Comparison of ENCODE assay signal across 9 cellular contexts in the genomic region with DNA sequence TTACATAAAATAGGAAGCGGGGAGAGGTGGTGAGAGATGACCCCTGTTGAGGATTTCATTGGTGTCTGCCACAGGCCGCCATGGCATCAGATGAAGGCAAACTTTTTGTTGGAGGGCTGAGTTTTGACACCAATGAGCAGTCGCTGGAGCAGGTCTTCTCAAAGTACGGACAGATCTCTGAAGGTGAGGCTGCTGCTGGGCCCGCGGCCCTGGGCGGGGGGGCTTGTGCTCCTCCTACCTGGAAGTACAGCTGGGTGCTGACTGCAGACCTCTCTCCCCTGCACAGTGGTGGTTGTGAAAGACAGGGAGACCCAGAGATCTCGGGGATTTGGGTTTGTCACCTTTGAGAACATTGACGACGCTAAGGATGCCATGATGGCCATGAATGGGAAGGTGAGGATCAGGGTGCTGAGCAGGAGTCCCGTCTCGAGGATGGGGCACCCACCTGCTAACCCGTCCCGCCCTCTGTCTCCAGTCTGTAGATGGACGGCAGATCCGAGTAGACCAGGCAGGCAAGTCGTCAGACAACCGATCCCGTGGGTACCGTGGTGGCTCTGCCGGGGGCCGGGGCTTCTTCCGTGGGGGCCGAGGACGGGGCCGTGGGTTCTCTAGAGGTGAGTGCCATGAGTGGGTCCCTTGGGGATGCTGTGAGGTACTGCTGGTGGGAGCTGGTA. TPM values are rescaled to one million over a fixed set of nuclear protein-coding genes. Genes with fewer than 3 reads are reported as not detected.
DNase-seq lines count a peak whose midpoint lies in the region; ATAC-seq and TF ChIP-seq lines count a peak whose summit lies in the region.
"Had no signal": no experiment of that assay in that cellular context is flagged by ENCODE, and none has a peak within 500 bp of the region (broad histone marks: within the 10 kb centered on the region; RNA-seq: fewer than 3 reads in every experiment).

No MANE protein-coding gene starts in this region.

- no peak overlapping the region for H3K18ac ChIP-seq in mesenchymal stem cell (ENCODE audit: low read depth in 1 of 2, low read length in 2 of 2)

- peak overlapping the region; percentile 97 for H3K9ac ChIP-seq in mesenchymal stem cell (ENCODE audit: low read length)

- intact Hi-C loops in Right ventricle myocardium superior (cut with DNase I): loop anchor here (10.0 kb wide), 1 partner anchor 114 kb away; the partner anchor contains the start of gene NDUFS7

- no peak overlapping the region for H2BK120ac ChIP-seq in mesenchymal stem cell (ENCODE audit: low read depth, low read length)

- H3K4me1 ChIP-seq in cardiac muscle cell (ENCODE audit: low read depth) (peaks cover 40% of the 10 kb centered on the region), mesenchymal stem cell (ENCODE audit: control insufficient read depth, insufficient read depth, low read depth, low read length) (peaks cover 62% of the 10 kb centered on the region), urinary bladder (ENCODE audit: insufficient read depth) (no peaks in the 10 kb centered on the region)

- H3K9me3 ChIP-seq in cardiac muscle cell (ENCODE audit: low read depth): no peaks in the 10 kb centered on the region
- no peaks in the 10 kb centered on the region for H3K9me3 ChIP-seq in mesenchymal stem cell (ENCODE audit: control insufficient read depth, low read length)

- H3K4me3 ChIP-seq in cardiac muscle cell (peak overlapping the region; percentile 86), astrocyte of the spinal cord (ENCODE audit: low read depth, low read length) (peak overlapping the region; percentile 47), mesenchymal stem cell (ENCODE audit: insufficient read depth in 1 of 2, low read depth in 1 of 2, low read length in 2 of 2) (peak overlapping the region; percentile 20 to 85), urinary bladder (ENCODE audit: low read depth, low read length) (peak overlapping the region; percentile 6)

- WGBS in mesenchymal stem cell: 94% methylated on average over 26 of the region's 26 CpGs
- 64% methylated on average over 26 of the region's 26 CpGs for WGBS in urinary bladder

- H3K79me1 ChIP-seq in mesenchymal stem cell (replicated peaks; ENCODE audit: low read length, poor library complexity, severe bottlenecking): peaks cover 8% of the 10 kb centered on the region

- CTCF ChIA-PET in GM10248 (lab: Yijun Ruan, JAX): interaction anchor here (1.8 to 3.6 kb wide), 2 partner anchors 8 to 27 kb away, joined by 4 to 48 read pairs; no protein-coding TSS in a partner anchor

- no peak overlapping the region for H3K14ac ChIP-seq in mesenchymal stem cell (ENCODE audit: low read length in 2 of 2)

- ATAC-seq in Right ventricle myocardium superior (ENCODE audit: poor library complexity) (no peak), GM21723 (IDR thresholded peaks at IDR 0.05; ENCODE audit: unreplicated experiment) (no peak)

- no peak overlapping the region for H4K8ac ChIP-seq in mesenchymal stem cell (ENCODE audit: low read length)

- H3K27ac ChIP-seq in cardiac muscle cell: peak overlapping the region; percentile 99
- no peak overlapping the region for H3K27ac ChIP-seq in mesenchymal stem cell (ENCODE audit: low read length, poor library complexity, severe bottlenecking)
- no peak overlapping the region for H3K27ac ChIP-seq in urinary bladder (ENCODE audit: low read depth)

- DNase-seq in cardiac muscle cell (ENCODE audit: low read depth in 1 of 2, low spot score in 1 of 2) (no peak), Right ventricle myocardium superior (no peak), astrocyte of the spinal cord (ENCODE audit: low read depth, low spot score) (no peak), mesenchymal stem cell (no peak), mesenteric fat pad (ENCODE audit: low spot score) (no peak), GM10248 (ENCODE audit: extremely low spot score) (no peak)
- DNase-seq: NCI-H1048 had no signal

- POLR2A ChIA-PET in GM10248 (lab: Yijun Ruan, JAX): interaction anchor here (1.4 kb wide), 1 partner anchor 27 kb away, joined by 6 read pairs; no protein-coding TSS in a partner anchor

- H4K91ac ChIP-seq in mesenchymal stem cell (ENCODE audit: low read length): no peak overlapping the region

- in situ Hi-C loops in astrocyte of the spinal cord (cut with HindIII; ENCODE audit: low sequenced_read_pairs): no loop called here

- H3K4ac ChIP-seq in mesenchymal stem cell (ENCODE audit: low read depth in 1 of 2, low read length in 2 of 2): no peak overlapping the region

- TF ChIP-seq CTCF in cardiac muscle cell (IDR thresholded peaks at IDR 0.05; ENCODE audit: low read depth, low read length): no peak
- no peak for TF ChIP-seq CTCF in astrocyte of the spinal cord (IDR thresholded peaks at IDR 0.05; ENCODE audit: low read depth, low read length)
- no peak for TF ChIP-seq CTCF in GM10248 (IDR thresholded peaks at IDR 0.05; ENCODE audit: control extremely low read depth, extremely low read depth, low read depth, missing control alignments)

- H2AFZ ChIP-seq in mesenchymal stem cell (ENCODE audit: low read depth, low read length): no peak overlapping the region

- H3K36me3 ChIP-seq in cardiac muscle cell: peaks cover 42% of the 10 kb centered on the region
- peaks cover 43 to 48% of the 10 kb centered on the region in 2 experiments for H3K36me3 ChIP-seq in mesenchymal stem cell (ENCODE audit: control insufficient read depth in 1 of 2, insufficient read depth in 2 of 2, low read depth in 1 of 2, low read length in 2 of 2)
- H3K36me3 ChIP-seq in urinary bladder (ENCODE audit: insufficient read depth): peaks cover 5% of the 10 kb centered on the region

- no peak overlapping the region for H2BK12ac ChIP-seq in mesenchymal stem cell (ENCODE audit: low read length in 2 of 2)

- no peak overlapping the region for H3K23ac ChIP-seq in mesenchymal stem cell (ENCODE audit: low read length in 2 of 2)

- no peak overlapping the region for H2BK5ac ChIP-seq in mesenchymal stem cell (ENCODE audit: low read depth, low read length, poor library complexity, severe bottlenecking)

- H3K4me2 ChIP-seq in mesenchymal stem cell (ENCODE audit: low read length, poor library complexity, severe bottlenecking): peak overlapping the region; percentile 70

- H2BK15ac ChIP-seq in mesenchymal stem cell (ENCODE audit: low read depth, poor library complexity, severe bottlenecking): no peak overlapping the region

- H3K27me3 ChIP-seq in cardiac muscle cell (no peaks in the 10 kb centered on the region), mesenchymal stem cell (ENCODE audit: control insufficient read depth in 1 of 2, insufficient read depth in 1 of 2, low read length in 2 of 2) (no peaks in the 10 kb centered on the region)

- H2AK5ac ChIP-seq in mesenchymal stem cell (ENCODE audit: low read length, severe bottlenecking): peak overlapping the region; percentile 13

RNA-seq across cellular contexts. Expression of gene CIRBP, which starts 1.9 kb away (rescaled TPM):
- total RNA-seq in cardiac muscle cell (1,112 and 2,236 TPM in 2 replicates), Right ventricle myocardium superior (219 TPM), urinary bladder (267 TPM), mesenteric fat pad (243 TPM)
- polyA plus RNA-seq in cardiac muscle cell (716 and 851 TPM in 2 replicates), urinary bladder (536 TPM)
- polyA plus RNA-seq in mesenchymal stem cell (2013, experiment 1 of 2): 118 TPM
- polyA plus RNA-seq in mesenchymal stem cell (2013, experiment 2 of 2): 120 TPM

RNA-seq across cellular contexts. Expression of gene FAM174C, which starts 4.3 kb away (rescaled TPM):
- total RNA-seq in cardiac muscle cell (31.2 and 44.9 TPM in 2 replicates), Right ventricle myocardium superior (12.4 TPM), urinary bladder (4.9 TPM), mesenteric fat pad (53.2 TPM)
- polyA plus RNA-seq in cardiac muscle cell (34.0 and 34.4 TPM in 2 replicates), urinary bladder (55.9 TPM)
- 60.2 TPM for polyA plus RNA-seq in mesenchymal stem cell (2013, experiment 1 of 2)
- 59.6 TPM for polyA plus RNA-seq in mesenchymal stem cell (2013, experiment 2 of 2)

RNA-seq across cellular contexts. Expression of gene EFNA2, which starts 14.7 kb away (rescaled TPM):
- total RNA-seq in cardiac muscle cell: 13.0 and 16.9 TPM in 2 replicates
- polyA plus RNA-seq in cardiac muscle cell: 0.34 and 0.44 TPM in 2 replicates
- not detected for total RNA-seq in Right ventricle myocardium superior
- polyA plus RNA-seq in mesenchymal stem cell (2013, experiment 1 of 2): 0.06 TPM
- polyA plus RNA-seq in mesenchymal stem cell (2013, experiment 2 of 2): 0.15 TPM
- 0.32 TPM for total RNA-seq in urinary bladder
- 0.09 TPM for polyA plus RNA-seq in urinary bladder
- not detected for total RNA-seq in mesenteric fat pad

RNA-seq across cellular contexts. Expression of gene MIDN, which starts 22.6 kb away (rescaled TPM):
- total RNA-seq in cardiac muscle cell: 45.6 and 89.2 TPM in 2 replicates
- polyA plus RNA-seq in cardiac muscle cell: 58.1 and 76.0 TPM in 2 replicates
- total RNA-seq in Right ventricle myocardium superior: 54.1 TPM
- 58.6 TPM for polyA plus RNA-seq in mesenchymal stem cell (2013, experiment 1 of 2)
- polyA plus RNA-seq in mesenchymal stem cell (2013, experiment 2 of 2): 58.0 TPM
- total RNA-seq in urinary bladder: 12.2 TPM
- 64.3 TPM for polyA plus RNA-seq in urinary bladder
- total RNA-seq in mesenteric fat pad: 156 TPM

RNA-seq across cellular contexts. Expression of gene ATP5F1D, which starts 29.4 kb away (rescaled TPM):
- 188 and 355 TPM in 2 replicates for total RNA-seq in cardiac muscle cell
- polyA plus RNA-seq in cardiac muscle cell: 505 and 638 TPM in 2 replicates
- total RNA-seq in Right ventricle myocardium superior: 692 TPM
- 121 TPM for polyA plus RNA-seq in mesenchymal stem cell (2013, experiment 1 of 2)
- 127 TPM for polyA plus RNA-seq in mesenchymal stem cell (2013, experiment 2 of 2)
- 9.5 TPM for total RNA-seq in urinary bladder
- 236 TPM for polyA plus RNA-seq in urinary bladder
- total RNA-seq in mesenteric fat pad: 189 TPM

Comparison
In these comparisons a context has a peak if more than half of its experiments do, and no peak if none do; other contexts are left out.
1. RNA of gene EFNA2, which starts 14.7 kb away (total RNA-seq): 13.0 to 16.9 TPM in cardiac muscle cell; 0.32 TPM in urinary bladder (single experiment), not detected in mesenteric fat pad (single experiment) and not detected in Right ventricle myocardium superior (single experiment); every median in the first group is over 10 times any median in the second.
2. H3K4me3 ChIP-seq: peak in every context shown above with its lines; median percentile 86 in cardiac muscle cell; 52 in mesenchymal stem cell; 47 in astrocyte of the spinal cord; 6 in urinary bladder.